Comparison of ENCODE assay signal across 8 cellular contexts in genomic region chr1:44807364-44808062, GRCh38. TPM values are rescaled to one million over a fixed set of nuclear protein-coding genes. Genes with fewer than 3 reads are reported as not detected.
A peak's percentile ranks its signal among the peaks of the same experiment; 100 is the strongest.
DNase-seq lines count a peak whose midpoint lies in the region; ATAC-seq and TF ChIP-seq lines count a peak whose summit lies in the region.

No MANE protein-coding gene starts in this region.

- H3K4me3 ChIP-seq in fibroblast of villous mesenchyme (ENCODE audit: low read depth, low read length) = peak overlapping the region; percentile 31

- no peaks in the 10 kb centered on the region for H3K27me3 Mint-ChIP-seq in nephron progenitor cell (ENCODE audit: low read depth, poor library complexity)
- no peaks in the 10 kb centered on the region for H3K27me3 Mint-ChIP-seq in stimulated activated naive CD8-positive, alpha-beta T cell treated with anti-CD3 and anti-CD28 coated beads, Interleukin-15, amount 100 ng/mL, for 72 hours

- H3K9me3 Mint-ChIP-seq in nephron progenitor cell = no peaks in the 10 kb centered on the region
- no peaks in the 10 kb centered on the region for H3K9me3 Mint-ChIP-seq in stimulated activated naive CD8-positive, alpha-beta T cell treated with anti-CD3 and anti-CD28 coated beads, Interleukin-15, amount 100 ng/mL, for 72 hours

- H3K36me3 Mint-ChIP-seq in nephron progenitor cell (ENCODE audit: low read depth) = peaks cover 16% of the 10 kb centered on the region

- H3K27ac Mint-ChIP-seq in nephron progenitor cell = peak overlapping the region; percentile 100
- peak overlapping the region; percentile 98 to 99 for H3K27ac Mint-ChIP-seq in stimulated activated naive CD8-positive, alpha-beta T cell treated with anti-CD3 and anti-CD28 coated beads, Interleukin-15, amount 100 ng/mL, for 72 hours

- TF ChIP-seq CTCF in fibroblast of villous mesenchyme (IDR thresholded peaks at IDR 0.05; ENCODE audit: insufficient read depth, low read depth, low read length) (no peak), nephron progenitor cell (IDR thresholded peaks at IDR 0.05) (no peak)

- peaks cover 73% of the 10 kb centered on the region for H3K4me1 Mint-ChIP-seq in nephron progenitor cell
- peaks cover 94% of the 10 kb centered on the region for H3K4me1 Mint-ChIP-seq in stimulated activated naive CD8-positive, alpha-beta T cell treated with anti-CD3 and anti-CD28 coated beads, Interleukin-15, amount 100 ng/mL, for 72 hours

- peak; percentile 68 for DNase-seq in SHP77 treated with DMSO at 0.1 percent for 48 hours (lab: John Stamatoyannopoulos, UW)
- peak; percentile 87 for DNase-seq in activated gamma-delta T cell treated with Interleukin-2 at 50 U/mL for 16 hours
- peak; percentile 99 for DNase-seq in fibroblast of villous mesenchyme (ENCODE audit: low read depth)
- DNase-seq in nephron progenitor cell = peak; percentile 69
- peak; percentile 81 to 93 for DNase-seq in stimulated activated naive CD8-positive, alpha-beta T cell treated with anti-CD3 and anti-CD28 coated beads, Interleukin-15, amount 100 ng/mL, for 72 hours
- no peak for DNase-seq in NCI-H146 (lab: John Stamatoyannopoulos, UW)

- peak overlapping the region; percentile 47 for H3K4me3 Mint-ChIP-seq in nephron progenitor cell
- peak overlapping the region; percentile 51 to 88 for H3K4me3 Mint-ChIP-seq in stimulated activated naive CD8-positive, alpha-beta T cell treated with anti-CD3 and anti-CD28 coated beads, Interleukin-15, amount 100 ng/mL, for 72 hours

- ATAC-seq in GM18511 (IDR thresholded peaks at IDR 0.05; ENCODE audit: unreplicated experiment) (peak; percentile 49), HG03378 (IDR thresholded peaks at IDR 0.05; ENCODE audit: unreplicated experiment) (peak; percentile 27)
- ATAC-seq in stimulated activated naive CD8-positive, alpha-beta T cell treated with anti-CD3 and anti-CD28 coated beads, Interleukin-15, amount 100 ng/mL, for 72 hours = peak; percentile 70

RNA-seq across cellular contexts. Expression of gene DYNLT4, which starts 0.4 kb away (rescaled TPM):
- under 0.01 TPM in 1 of 2 replicates, not detected in the other for total RNA-seq in fibroblast of villous mesenchyme

RNA-seq across cellular contexts. Expression of gene BTBD19, which starts 0.8 kb away (rescaled TPM):
- total RNA-seq in fibroblast of villous mesenchyme = 11.6 and 13.0 TPM in 2 replicates

RNA-seq across cellular contexts. Expression of gene PLK3, which starts 7.3 kb away (rescaled TPM):
- total RNA-seq in fibroblast of villous mesenchyme = 44.0 and 44.5 TPM in 2 replicates

RNA-seq across cellular contexts. Expression of gene BEST4, which starts 19.5 kb away (rescaled TPM):
- not detected in 2 replicates for total RNA-seq in fibroblast of villous mesenchyme

RNA-seq across cellular contexts. Expression of gene RPS8, which starts 32.2 kb away (rescaled TPM):
- total RNA-seq in fibroblast of villous mesenchyme = 1,148 and 1,233 TPM in 2 replicates
